1 cellular context compared by ENCODE assay signal in genomic region chr20:34315236-34315635, GRCh38.
TF ChIP-seq lines count a peak whose summit lies in the region.

No MANE protein-coding gene starts in this region.

TF ChIP-seq in IMR-90, 13 proteins besides CTCF, POLR2A, EP300 and RAD21:
- TF ChIP-seq ELK1 (IDR thresholded peaks at IDR 0.05; ENCODE audit: borderline replicate concordance, low read depth, low read length) (no peak), CEBPB (IDR thresholded peaks at IDR 0.05; ENCODE audit: low read depth, low read length) (no peak), RFX5 (IDR thresholded peaks at IDR 0.05; ENCODE audit: low read depth, low read length) (no peak), FOS (IDR thresholded peaks at IDR 0.05; ENCODE audit: low read depth, low read length) (no peak), MXI1 (IDR thresholded peaks at IDR 0.05; ENCODE audit: borderline replicate concordance, low read depth, low read length) (no peak), CHD1 (IDR thresholded peaks at IDR 0.05; ENCODE audit: low read depth, low read length) (no peak), MAFK (IDR thresholded peaks at IDR 0.05; ENCODE audit: low read depth, low read length) (no peak), MAZ (IDR thresholded peaks at IDR 0.05; ENCODE audit: borderline replicate concordance, low read depth, low read length) (no peak), RCOR1 (IDR thresholded peaks at IDR 0.05; ENCODE audit: insufficient replicate concordance, low read length) (no peak), BHLHE40 (IDR thresholded peaks at IDR 0.05; ENCODE audit: low read depth, low read length) (no peak), USF2 (IDR thresholded peaks at IDR 0.05; ENCODE audit: low read depth, low read length) (no peak)
